ENCODE assay signal across 25 cellular contexts in genomic region chr2:32442020-32442467, GRCh38.
DNase-seq lines count a peak whose midpoint lies in the region; ATAC-seq, FAIRE-seq and TF ChIP-seq lines count a peak whose summit lies in the region.
"Had no signal": no experiment of that assay in that cellular context is flagged by ENCODE, and none has a peak within 500 bp of the region (broad histone marks: within the 10 kb centered on the region; RNA-seq: fewer than 3 reads in every experiment).

No MANE protein-coding gene starts in this region.

- TF ChIP-seq POLR2A in GM12892 (IDR thresholded peaks at IDR 0.05; ENCODE audit: low read depth, low read length): no peak

- peaks cover 8 to 9% of the 10 kb centered on the region in 2 donors for H3K36me3 ChIP-seq in small intestine (ENCODE audit: control insufficient read depth in 2 of 2, insufficient read depth in 2 of 2, low read length in 2 of 2)

- H3K4me1 Mint-ChIP-seq in activated CD4-positive, alpha-beta memory T cell treated with anti-CD3 and anti-CD28 coated beads, Interleukin-2, amount 10 ng/mL, durations not matched to agents 7 days and 5 days: peaks cover 2% of the 10 kb centered on the region
- H3K4me1 Mint-ChIP-seq in activated CD4-positive, alpha-beta memory T cell treated with anti-CD3 and anti-CD28 coated beads for 36 hours (ENCODE audit: low read depth): no peaks in the 10 kb centered on the region
- H3K4me1 Mint-ChIP-seq in central memory CD8-positive, alpha-beta T cell: no peaks in the 10 kb centered on the region

- POLR2A ChIA-PET in activated CD4-positive, alpha-beta memory T cell treated with anti-CD3 and anti-CD28 coated beads, Interleukin-2, amount 10 ng/mL, durations not matched to agents 7 days and 5 days (lab: Charles Lee): no interaction called here
- POLR2A ChIA-PET in activated CD4-positive, alpha-beta memory T cell treated with anti-CD3 and anti-CD28 coated beads for 36 hours (lab: Charles Lee): no interaction called here

- WGBS in small intestine, 3 donors: 72 to 90% (median 83%) methylated on average over 7 of the region's 7 CpGs

- no peak for DNase-seq in activated CD4-positive, alpha-beta memory T cell treated with anti-CD3 and anti-CD28 coated beads, Interleukin-2, amount 10 ng/mL, durations not matched to agents 7 days and 5 days
- no peak for DNase-seq in activated CD4-positive, alpha-beta memory T cell treated with anti-CD3 and anti-CD28 coated beads for 36 hours
- no peak for DNase-seq in central memory CD8-positive, alpha-beta T cell (ENCODE audit: low spot score in 2 of 2)
- DNase-seq in left kidney (ENCODE audit: low read depth, low spot score): peak; percentile 4
- peak; percentile 64 for DNase-seq in small intestine
- no peak for DNase-seq in activated naive CD4-positive, alpha-beta T cell treated with anti-CD3 and anti-CD28 coated beads, Interleukin-2, amount 50 U/mL, for 16 hours
- no peak for DNase-seq in NCI-H1694 (lab: John Stamatoyannopoulos, UW)
- DNase-seq in GM12892 (ENCODE audit: insufficient read length): no peak
- DNase-seq: ACHN, DMS153, GOT3, HCEC 1CT, KBM-7, MV-4-11, NCI-H1105, NCI-H1436 treated with DMSO at 0.1 percent for 48 hours, NCI-H1930, NCI-H2107, NCI-H524, NCI-H748 treated with DMSO at 0.1 percent for 48 hours, SIG-M5 had no signal

- H3K27ac ChIP-seq in small intestine (ENCODE audit: low read depth in 1 of 2, low read length in 1 of 2): peak overlapping the region in 1 of 2 donors; percentile 4
- H3K27ac ChIP-seq: 22Rv1, SK-N-MC had no signal

- peak overlapping the region; percentile 32 for H3K27ac Mint-ChIP-seq in activated CD4-positive, alpha-beta memory T cell treated with anti-CD3 and anti-CD28 coated beads, Interleukin-2, amount 10 ng/mL, durations not matched to agents 7 days and 5 days
- no peak overlapping the region for H3K27ac Mint-ChIP-seq in activated CD4-positive, alpha-beta memory T cell treated with anti-CD3 and anti-CD28 coated beads for 36 hours
- peak overlapping the region; percentile 35 for H3K27ac Mint-ChIP-seq in central memory CD8-positive, alpha-beta T cell (ENCODE audit: low read depth)

- no peaks in the 10 kb centered on the region for H3K27me3 Mint-ChIP-seq in activated CD4-positive, alpha-beta memory T cell treated with anti-CD3 and anti-CD28 coated beads, Interleukin-2, amount 10 ng/mL, durations not matched to agents 7 days and 5 days
- H3K27me3 Mint-ChIP-seq in activated CD4-positive, alpha-beta memory T cell treated with anti-CD3 and anti-CD28 coated beads for 36 hours: no peaks in the 10 kb centered on the region
- H3K27me3 Mint-ChIP-seq in central memory CD8-positive, alpha-beta T cell: no peaks in the 10 kb centered on the region

- no peaks in the 10 kb centered on the region for H3K9me3 ChIP-seq in small intestine (ENCODE audit: control insufficient read depth, low read depth)

- no peak overlapping the region for H3K4me3 Mint-ChIP-seq in activated CD4-positive, alpha-beta memory T cell treated with anti-CD3 and anti-CD28 coated beads, Interleukin-2, amount 10 ng/mL, durations not matched to agents 7 days and 5 days
- H3K4me3 Mint-ChIP-seq in activated CD4-positive, alpha-beta memory T cell treated with anti-CD3 and anti-CD28 coated beads for 36 hours: no peak overlapping the region
- no peak overlapping the region for H3K4me3 Mint-ChIP-seq in central memory CD8-positive, alpha-beta T cell

- H3K4me3 ChIP-seq in small intestine (ENCODE audit: low read depth in 1 of 2, low read length in 2 of 2): no peak overlapping the region
- H3K4me3 ChIP-seq: SK-N-MC had no signal

- FAIRE-seq in small intestine (lab: Jason Lieb, UNC) (no peak), GM12892 (lab: Jason Lieb, UNC) (no peak)
- FAIRE-seq: GM18507, RCC 7860 had no signal

- no peaks in the 10 kb centered on the region for H3K9me3 Mint-ChIP-seq in activated CD4-positive, alpha-beta memory T cell treated with anti-CD3 and anti-CD28 coated beads, Interleukin-2, amount 10 ng/mL, durations not matched to agents 7 days and 5 days
- no peaks in the 10 kb centered on the region for H3K9me3 Mint-ChIP-seq in activated CD4-positive, alpha-beta memory T cell treated with anti-CD3 and anti-CD28 coated beads for 36 hours
- H3K9me3 Mint-ChIP-seq in central memory CD8-positive, alpha-beta T cell: no peaks in the 10 kb centered on the region

- no peaks in the 10 kb centered on the region for H3K27me3 ChIP-seq in small intestine (ENCODE audit: control insufficient read depth in 2 of 2, insufficient read depth in 2 of 2, low read length in 2 of 2)

- intact Hi-C loops in activated CD4-positive, alpha-beta memory T cell treated with anti-CD3 and anti-CD28 coated beads for 36 hours (cut with micrococcal nuclease): no loop called here

- H3K4me1 ChIP-seq in small intestine (ENCODE audit: control insufficient read depth in 2 of 2, insufficient read depth in 1 of 2, low read depth in 1 of 2, low read length in 1 of 2): peaks cover 0 to 2% of the 10 kb centered on the region in 2 donors

- no peak for ATAC-seq in central memory CD8-positive, alpha-beta T cell (replicated peaks; ENCODE audit: extremely low read depth, poor library complexity, severe bottlenecking)

- CTCF ChIA-PET in activated CD4-positive, alpha-beta memory T cell treated with anti-CD3 and anti-CD28 coated beads, Interleukin-2, amount 10 ng/mL, durations not matched to agents 7 days and 5 days (lab: Charles Lee): interaction anchor here (0.6 to 0.8 kb wide), 2 partner anchors 25 to 29 kb away, joined by 3 to 4 read pairs; no protein-coding TSS in a partner anchor
- CTCF ChIA-PET in activated CD4-positive, alpha-beta memory T cell treated with anti-CD3 and anti-CD28 coated beads for 36 hours (lab: Charles Lee): interaction anchor here (0.7 kb wide), 1 partner anchor 171 kb away, joined by 3 read pairs; no protein-coding TSS in a partner anchor

- peaks cover 60% of the 10 kb centered on the region for H3K36me3 Mint-ChIP-seq in activated CD4-positive, alpha-beta memory T cell treated with anti-CD3 and anti-CD28 coated beads, Interleukin-2, amount 10 ng/mL, durations not matched to agents 7 days and 5 days (ENCODE audit: low read depth)
- H3K36me3 Mint-ChIP-seq in activated CD4-positive, alpha-beta memory T cell treated with anti-CD3 and anti-CD28 coated beads for 36 hours: peaks cover 50% of the 10 kb centered on the region
- peaks cover 72% of the 10 kb centered on the region for H3K36me3 Mint-ChIP-seq in central memory CD8-positive, alpha-beta T cell (ENCODE audit: insufficient read depth)

Comparison
In these comparisons a context has a peak if more than half of its experiments do, and no peak if none do; other contexts are left out.
1. DNase-seq: peak in left kidney (single experiment) and small intestine (single experiment); none in activated CD4-positive, alpha-beta memory T cell treated with anti-CD3 and anti-CD28 coated beads, Interleukin-2, amount 10 ng/mL, durations not matched to agents 7 days and 5 days (single experiment), activated CD4-positive, alpha-beta memory T cell treated with anti-CD3 and anti-CD28 coated beads for 36 hours (single experiment), central memory CD8-positive, alpha-beta T cell (0 of 2), activated naive CD4-positive, alpha-beta T cell treated with anti-CD3 and anti-CD28 coated beads, Interleukin-2, amount 50 U/mL, for 16 hours (single experiment), NCI-H1694 (single experiment) and GM12892 (single experiment).